ENCODE assay signal across 8 cellular contexts in genomic region chr15:72344602-72345001, GRCh38. TPM values are rescaled to one million over a fixed set of nuclear protein-coding genes. Genes with fewer than 3 reads are reported as not detected.
"Had no signal": no experiment of that assay in that cellular context is flagged by ENCODE, and none has a peak within 500 bp of the region (broad histone marks: within the 10 kb centered on the region; RNA-seq: fewer than 3 reads in every experiment).

No MANE protein-coding gene starts in this region.

- H3K27ac ChIP-seq: HL-60 had no signal

- DNase-seq: IMR-90, KBM-7, KG1 had no signal

- ATAC-seq: HepG2, K562 had no signal

- H3K4me3 ChIP-seq: K562 had no signal

RNA-seq across cellular contexts. Expression of gene CELF6, which starts 24.6 kb away (rescaled TPM):
- total RNA-seq: IMR-90, K562 had no signal

RNA-seq across cellular contexts. Expression of gene TMEM202, which starts 53.5 kb away (rescaled TPM):
- total RNA-seq: HepG2, HT-29, HT1080, IMR-90, K562 had no signal
